1 cellular context compared by ENCODE assay signal in genomic region chr19:50768289-50768688, GRCh38.
TF ChIP-seq lines count a peak whose summit lies in the region.

No MANE protein-coding gene starts in this region.

TF ChIP-seq in K562, 482 proteins besides CTCF, POLR2A, EP300 and RAD21:
- TF ChIP-seq ADNP (tag; IDR thresholded peaks at IDR 0.05), result 0 out of 2 replicates have a peak, but pooled peaks have one; percentile 10
- no peak for TF ChIP-seq SMARCC2 (IDR thresholded peaks at IDR 0.05; ENCODE audit: low read depth)
- no peak for TF ChIP-seq NFIC (IDR thresholded peaks at IDR 0.05)
- TF ChIP-seq TSC22D4 (tag; IDR thresholded peaks at IDR 0.05), result no peak
- TF ChIP-seq, protein P1, sequence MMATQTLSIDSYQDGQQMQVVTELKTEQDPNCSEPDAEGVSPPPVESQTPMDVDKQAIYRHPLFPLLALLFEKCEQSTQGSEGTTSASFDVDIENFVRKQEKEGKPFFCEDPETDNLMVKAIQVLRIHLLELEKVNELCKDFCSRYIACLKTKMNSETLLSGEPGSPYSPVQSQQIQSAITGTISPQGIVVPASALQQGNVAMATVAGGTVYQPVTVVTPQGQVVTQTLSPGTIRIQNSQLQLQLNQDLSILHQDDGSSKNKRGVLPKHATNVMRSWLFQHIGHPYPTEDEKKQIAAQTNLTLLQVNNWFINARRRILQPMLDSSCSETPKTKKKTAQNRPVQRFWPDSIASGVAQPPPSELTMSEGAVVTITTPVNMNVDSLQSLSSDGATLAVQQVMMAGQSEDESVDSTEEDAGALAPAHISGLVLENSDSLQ (IDR thresholded peaks at IDR 0.05), result peak; percentile 57; the same call in 1 of the 2 replicates
- TF ChIP-seq ATF1 (CRISPR knock-in tag; IDR thresholded peaks at IDR 0.05), result no peak
- no peak for TF ChIP-seq ATF1 (tag; IDR thresholded peaks at IDR 0.05)
- TF ChIP-seq, protein P2, sequence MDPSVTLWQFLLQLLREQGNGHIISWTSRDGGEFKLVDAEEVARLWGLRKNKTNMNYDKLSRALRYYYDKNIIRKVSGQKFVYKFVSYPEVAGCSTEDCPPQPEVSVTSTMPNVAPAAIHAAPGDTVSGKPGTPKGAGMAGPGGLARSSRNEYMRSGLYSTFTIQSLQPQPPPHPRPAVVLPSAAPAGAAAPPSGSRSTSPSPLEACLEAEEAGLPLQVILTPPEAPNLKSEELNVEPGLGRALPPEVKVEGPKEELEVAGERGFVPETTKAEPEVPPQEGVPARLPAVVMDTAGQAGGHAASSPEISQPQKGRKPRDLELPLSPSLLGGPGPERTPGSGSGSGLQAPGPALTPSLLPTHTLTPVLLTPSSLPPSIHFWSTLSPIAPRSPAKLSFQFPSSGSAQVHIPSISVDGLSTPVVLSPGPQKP (CRISPR knock-in tag; IDR thresholded peaks at IDR 0.05), result no peak
- peak; percentile 14; the same call in 1 of the 2 replicates for TF ChIP-seq CEBPB (tag; IDR thresholded peaks at IDR 0.05)
- no peak for TF ChIP-seq ZNF695 (CRISPR knock-in tag; IDR thresholded peaks at IDR 0.05)
- no peak for TF ChIP-seq GTF2F1 (IDR thresholded peaks at IDR 0.05; ENCODE audit: low read depth, low read length)
- TF ChIP-seq GABPA (tag; conservative IDR thresholded peaks at IDR 0.05; ENCODE audit: low read depth), result 0 out of 2 replicates have a peak, but pooled peaks have one; percentile 13
- TF ChIP-seq, protein P3, sequence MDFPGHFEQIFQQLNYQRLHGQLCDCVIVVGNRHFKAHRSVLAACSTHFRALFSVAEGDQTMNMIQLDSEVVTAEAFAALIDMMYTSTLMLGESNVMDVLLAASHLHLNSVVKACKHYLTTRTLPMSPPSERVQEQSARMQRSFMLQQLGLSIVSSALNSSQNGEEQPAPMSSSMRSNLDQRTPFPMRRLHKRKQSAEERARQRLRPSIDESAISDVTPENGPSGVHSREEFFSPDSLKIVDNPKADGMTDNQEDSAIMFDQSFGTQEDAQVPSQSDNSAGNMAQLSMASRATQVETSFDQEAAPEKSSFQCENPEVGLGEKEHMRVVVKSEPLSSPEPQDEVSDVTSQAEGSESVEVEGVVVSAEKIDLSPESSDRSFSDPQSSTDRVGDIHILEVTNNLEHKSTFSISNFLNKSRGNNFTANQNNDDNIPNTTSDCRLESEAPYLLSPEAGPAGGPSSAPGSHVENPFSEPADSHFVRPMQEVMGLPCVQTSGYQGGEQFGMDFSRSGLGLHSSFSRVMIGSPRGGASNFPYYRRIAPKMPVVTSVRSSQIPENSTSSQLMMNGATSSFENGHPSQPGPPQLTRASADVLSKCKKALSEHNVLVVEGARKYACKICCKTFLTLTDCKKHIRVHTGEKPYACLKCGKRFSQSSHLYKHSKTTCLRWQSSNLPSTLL (IDR thresholded peaks at IDR 0.05), result no peak
- TF ChIP-seq ZNF668 (CRISPR knock-in tag; IDR thresholded peaks at IDR 0.05), result no peak
- TF ChIP-seq PBX2 (CRISPR knock-in tag; IDR thresholded peaks at IDR 0.05; ENCODE audit: low read depth), result no peak
- peak; percentile 71; the same call in 1 of the 2 replicates for TF ChIP-seq PBX2 (tag; conservative IDR thresholded peaks at IDR 0.05; ENCODE audit: low read depth)
- 0 out of 2 replicates have a peak, but pooled peaks have one; percentile 40 for TF ChIP-seq ETV1 (tag; conservative IDR thresholded peaks at IDR 0.05; ENCODE audit: low read depth)
- TF ChIP-seq ZNF766 (CRISPR knock-in tag; conservative IDR thresholded peaks at IDR 0.05), result 0 out of 2 replicates have a peak, but pooled peaks have one; percentile 33
- TF ChIP-seq SIX5 (IDR thresholded peaks at IDR 0.05; ENCODE audit: borderline replicate concordance in 1 of 2, insufficient read depth in 1 of 2, low read depth in 1 of 2, low read length in 2 of 2), result no peak
- peak; percentile 90 for TF ChIP-seq MEIS2 (IDR thresholded peaks at IDR 0.05; ENCODE audit: partially characterized antibody)
TF ChIP-seq in K562: peak in this region for 8.
